In genomic region chr1:113784104-113784779, GRCh38 we compare ENCODE assay signal across 8 cellular contexts. TPM values are rescaled to one million over a fixed set of nuclear protein-coding genes. Genes with fewer than 3 reads are reported as not detected.
DNase-seq lines count a peak whose midpoint lies in the region; ATAC-seq and TF ChIP-seq lines count a peak whose summit lies in the region.

No MANE protein-coding gene starts in this region.

- H3K4me1 ChIP-seq in Caco-2 = peaks cover 29% of the 10 kb centered on the region

- peaks cover 5% of the 10 kb centered on the region for H3K36me3 Mint-ChIP-seq in Caco-2 (ENCODE audit: insufficient read depth, unreplicated experiment)

- BruUV-seq in Caco-2 (replicated peaks; lab: Mats Ljungman, UMichigan) = no TSS peak

- TF ChIP-seq POLR2A in GM18505 (IDR thresholded peaks at IDR 0.05; ENCODE audit: borderline replicate concordance, extremely low read depth, insufficient read depth, insufficient read length) = no peak
- TF ChIP-seq POLR2A in erythroblast (IDR thresholded peaks at IDR 0.05; ENCODE audit: low read length) = no peak

- CTCF ChIA-PET in Caco-2 (lab: Charles Lee) = no interaction called here

- H3K27me3 ChIP-seq in Caco-2 (replicated peaks; ENCODE audit: control insufficient read depth, insufficient read depth, low read length) = no peaks in the 10 kb centered on the region

- no peak for TF ChIP-seq CTCF in Caco-2 (IDR thresholded peaks at IDR 0.05; ENCODE audit: insufficient read depth in 1 of 2, low read depth in 1 of 2, low read length in 1 of 2, severe bottlenecking in 1 of 2, unreplicated experiment in 1 of 2)

- ATAC-seq in GM18505 (IDR thresholded peaks at IDR 0.05; ENCODE audit: unreplicated experiment) = peak; percentile 70
- peak; percentile 72 for ATAC-seq in GM21786 (IDR thresholded peaks at IDR 0.05; ENCODE audit: unreplicated experiment)

- no peak overlapping the region for H3K27ac Mint-ChIP-seq in Caco-2 (ENCODE audit: unreplicated experiment)

- H3K4me3 ChIP-seq in Caco-2 (ENCODE audit: low read depth, low read length) = no peak overlapping the region

- no peaks in the 10 kb centered on the region for H3K9me3 ChIP-seq in Caco-2

- no peaks in the 10 kb centered on the region for H3K9me3 Mint-ChIP-seq in Caco-2 (ENCODE audit: unreplicated experiment)

- DNase-seq in M059J (ENCODE audit: low read depth) (peak; percentile 34), erythroblast (lab: John Stamatoyannopoulos, UW) (peak; percentile 34 to 42), NCI-H446 treated with DMSO at 0.1 percent for 48 hours (lab: John Stamatoyannopoulos, UW) (no peak), NCI-H524 (lab: John Stamatoyannopoulos, UW) (no peak), Caco-2 (no peak), NCI-H345 (lab: John Stamatoyannopoulos, UW) (no peak)

- intact Hi-C loops in Caco-2 (cut with micrococcal nuclease; ENCODE audit: unreplicated experiment) = no loop called here

- no peaks in the 10 kb centered on the region; the same call in 1 of the 2 replicates for H3K36me3 ChIP-seq in Caco-2 (ENCODE audit: control insufficient read depth, insufficient read depth, low read length)

- no peaks in the 10 kb centered on the region for H3K27me3 Mint-ChIP-seq in Caco-2 (ENCODE audit: insufficient read depth, unreplicated experiment)

- POLR2A ChIA-PET in Caco-2 (lab: Charles Lee) = interaction anchor here (0.6 kb wide), 1 partner anchor 143 kb away, joined by 3 read pairs; no protein-coding TSS in a partner anchor

- peaks cover 11% of the 10 kb centered on the region for H3K4me1 Mint-ChIP-seq in Caco-2 (ENCODE audit: low read depth, unreplicated experiment)

- H3K4me3 Mint-ChIP-seq in Caco-2 (ENCODE audit: unreplicated experiment) = no peak overlapping the region

RNA-seq across cellular contexts. Expression of gene PHTF1, which starts 25.0 kb away (rescaled TPM):
- total RNA-seq in M059J (2014; rRNA removed; shearing (Covaris generic)) = 72.3 and 77.3 TPM in 2 replicates
- 10.4 and 12.7 TPM in 2 replicates for total RNA-seq in Caco-2 (2022)

RNA-seq across cellular contexts. Expression of gene RSBN1, which starts 28.0 kb away (rescaled TPM):
- 7.5 and 12.4 TPM in 2 replicates for total RNA-seq in M059J (2014; rRNA removed; shearing (Covaris generic))
- 7.3 and 11.5 TPM in 2 replicates for total RNA-seq in Caco-2 (2022)

Comparison
In these comparisons a context has a peak if more than half of its experiments do, and no peak if none do; other contexts are left out.
1. DNase-seq: peak in M059J (single experiment) and erythroblast (2 of 2); none in NCI-H446 treated with DMSO at 0.1 percent for 48 hours (single experiment), NCI-H524 (0 of 2), Caco-2 (0 of 2) and NCI-H345 (single experiment).